In genomic region chr6:42047220-42047590, GRCh38 we compare ENCODE assay signal across 11 cellular contexts. TPM values are rescaled to one million over a fixed set of nuclear protein-coding genes. Genes with fewer than 3 reads are reported as not detected.
DNase-seq lines count a peak whose midpoint lies in the region; ATAC-seq, FAIRE-seq and TF ChIP-seq lines count a peak whose summit lies in the region.
"Had no signal": no experiment of that assay in that cellular context is flagged by ENCODE, and none has a peak within 500 bp of the region (broad histone marks: within the 10 kb centered on the region; RNA-seq: fewer than 3 reads in every experiment).

No MANE protein-coding gene starts in this region.

- H3K4me2 ChIP-seq in SU-DHL-6 (ENCODE audit: low read depth, low read length, poor library complexity, severe bottlenecking) (peak overlapping the region; percentile 93), endothelial cell of umbilical vein (ENCODE audit: insufficient read depth, low read length) (no peak overlapping the region)

- ATAC-seq in GM19023 (IDR thresholded peaks at IDR 0.05; ENCODE audit: unreplicated experiment): no peak
- ATAC-seq in HG03045 (IDR thresholded peaks at IDR 0.05; ENCODE audit: unreplicated experiment): no peak

- CTCF ChIA-PET in endothelial cell of umbilical vein (lab: Charles Lee): interaction anchor here (1.1 to 7.8 kb wide), 4 partner anchors 126 to 261 kb away, joined by 4 to 109 read pairs (median 59); partner anchors contain the start of genes MED20 and TOMM6

- DNase-seq in CD1c-positive myeloid dendritic cell (ENCODE audit: extremely low spot score) (peak; percentile 13), endothelial cell of umbilical vein (ENCODE audit: low read depth, low spot score) (no peak), prostate gland (ENCODE audit: low spot score) (no peak), KBM-7 (no peak), COLO668 (lab: John Stamatoyannopoulos, UW; ENCODE audit: unreplicated experiment) (no peak)
- DNase-seq: activated CD4-positive, alpha-beta T cell treated with anti-CD3 and anti-CD28 coated beads for 4 hours; erythroblast; NCI-H526 had no signal

- TF ChIP-seq POLR2A in endothelial cell of umbilical vein (IDR thresholded peaks at IDR 0.05; ENCODE audit: low read depth, low read length): no peak
- TF ChIP-seq POLR2A in prostate gland (IDR thresholded peaks at IDR 0.05): no peak

- H3F3A ChIP-seq in SU-DHL-6 (ENCODE audit: insufficient read depth): peaks cover 49% of the 10 kb centered on the region

- H4K20me1 ChIP-seq in SU-DHL-6 (ENCODE audit: low read depth, low read length) (no peaks in the 10 kb centered on the region), endothelial cell of umbilical vein (replicated peaks; ENCODE audit: control insufficient read depth, extremely low read depth, insufficient read depth, low read length) (no peaks in the 10 kb centered on the region)

- H3K9me1 ChIP-seq in endothelial cell of umbilical vein (replicated peaks; ENCODE audit: control insufficient read depth, extremely low read depth, insufficient read depth, low read length): no peaks in the 10 kb centered on the region

- BruUV-seq in endothelial cell of umbilical vein (replicated peaks; lab: Mats Ljungman, UMichigan): no TSS peak

- H3K36me3 ChIP-seq in SU-DHL-6 (ENCODE audit: low read length) (no peaks in the 10 kb centered on the region), endothelial cell of umbilical vein (ENCODE audit: control insufficient read depth in 2 of 2, extremely low read depth in 1 of 2, insufficient read depth in 2 of 2, low read length in 2 of 2) (no peaks in the 10 kb centered on the region), prostate gland (no peaks in the 10 kb centered on the region)

- in situ Hi-C loops in KBM-7 (cut with MboI; ENCODE audit: low pct_unique_long_range_greater_than_20kb, low sequenced_read_pairs): loop anchor here (10.0 to 25.0 kb wide), 2 partner anchors 110 to 262 kb away; partner anchors contain the start of genes CCND3, PRICKLE4 and TOMM6

- WGBS in prostate gland: 65% methylated on average over 4 of the region's 4 CpGs

- intact Hi-C loops in endothelial cell of umbilical vein (cut with micrococcal nuclease) (no loop called here), prostate gland (cut with DNase I) (no loop called here)

- dilution Hi-C loops in endothelial cell of umbilical vein (cut with MboI; ENCODE audit: extremely low pct_ligation_motif_present, low sequenced_read_pairs): no loop called here

- H2AFZ ChIP-seq in SU-DHL-6 (ENCODE audit: low read depth, low read length, severe bottlenecking) (no peak overlapping the region), endothelial cell of umbilical vein (ENCODE audit: low read depth, low read length) (no peak overlapping the region)

- H3K9me3 ChIP-seq in SU-DHL-6 (ENCODE audit: insufficient read depth, low read length) (no peaks in the 10 kb centered on the region), endothelial cell of umbilical vein (replicated peaks; ENCODE audit: control insufficient read depth, insufficient read depth, low read length) (no peaks in the 10 kb centered on the region), prostate gland (no peaks in the 10 kb centered on the region)

- no peaks in the 10 kb centered on the region for H3K27me3 ChIP-seq in SU-DHL-6 (ENCODE audit: low read length)
- no peaks in the 10 kb centered on the region for H3K27me3 ChIP-seq in endothelial cell of umbilical vein (ENCODE audit: control insufficient read depth in 2 of 2, insufficient read depth in 2 of 2, low read length in 2 of 2)
- H3K27me3 ChIP-seq in prostate gland (replicated peaks; ENCODE audit: insufficient read depth): no peaks in the 10 kb centered on the region

- peaks cover 47% of the 10 kb centered on the region for H3K4me1 ChIP-seq in endothelial cell of umbilical vein (ENCODE audit: control insufficient read depth, extremely low read depth, insufficient read depth, low read length)
- peaks cover 36% of the 10 kb centered on the region for H3K4me1 ChIP-seq in prostate gland (replicated peaks)

- H3K4me3 ChIP-seq in SU-DHL-6 (ENCODE audit: insufficient read depth, low read length, poor library complexity, severe bottlenecking) (no peak overlapping the region), endothelial cell of umbilical vein (replicated peaks in 1 of 3; ENCODE audit: insufficient read depth in 1 of 3, low read depth in 1 of 3, low read length in 3 of 3) (no peak overlapping the region), prostate gland (peak overlapping the region; percentile 72 to 77)

- no peak for FAIRE-seq in endothelial cell of umbilical vein (lab: Jason Lieb, UNC)

- POLR2A ChIA-PET in endothelial cell of umbilical vein (lab: Charles Lee): no interaction called here

- no peaks in the 10 kb centered on the region for H3K9me2 ChIP-seq in SU-DHL-6 (replicated peaks; ENCODE audit: insufficient read depth, low read length)

- peak overlapping the region; percentile 64 for H3K9ac ChIP-seq in SU-DHL-6 (ENCODE audit: low read length)
- H3K9ac ChIP-seq in endothelial cell of umbilical vein (replicated peaks; ENCODE audit: extremely low read depth, insufficient read depth, low read length): no peak overlapping the region

- no peak for TF ChIP-seq CTCF in SU-DHL-6 (IDR thresholded peaks at IDR 0.05; ENCODE audit: insufficient read depth, low read length, poor library complexity, severe bottlenecking)
- TF ChIP-seq CTCF in endothelial cell of umbilical vein (IDR thresholded peaks at IDR 0.05; ENCODE audit: extremely low read depth in 1 of 2, insufficient read depth in 1 of 2, low read depth in 1 of 2, low read length in 2 of 2): no peak
- TF ChIP-seq CTCF in prostate gland (IDR thresholded peaks at IDR 0.05): no peak

- peaks cover 14% of the 10 kb centered on the region for H3K79me2 ChIP-seq in SU-DHL-6 (ENCODE audit: insufficient read depth, low read length)
- peaks cover 7% of the 10 kb centered on the region for H3K79me2 ChIP-seq in endothelial cell of umbilical vein (ENCODE audit: control insufficient read depth, insufficient read depth, low read length)

- H3K27ac ChIP-seq in SU-DHL-6 (ENCODE audit: low read depth, low read length) (no peak overlapping the region; the same call in 1 of the 2 replicates), endothelial cell of umbilical vein (ENCODE audit: insufficient read depth, low read depth, low read length) (no peak overlapping the region), prostate gland (peak overlapping the region; percentile 90 to 92)

TF ChIP-seq in endothelial cell of umbilical vein, 7 proteins besides CTCF, POLR2A, EP300 and RAD21:
- TF ChIP-seq EZH2 (IDR thresholded peaks at IDR 0.05; ENCODE audit: borderline replicate concordance, low read depth, low read length, severe bottlenecking): peak; percentile 34
- TF ChIP-seq, protein P1, sequence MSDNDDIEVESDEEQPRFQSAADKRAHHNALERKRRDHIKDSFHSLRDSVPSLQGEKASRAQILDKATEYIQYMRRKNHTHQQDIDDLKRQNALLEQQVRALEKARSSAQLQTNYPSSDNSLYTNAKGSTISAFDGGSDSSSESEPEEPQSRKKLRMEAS (IDR thresholded peaks at IDR 0.05; ENCODE audit: insufficient read depth, insufficient read length): no peak

RNA-seq across cellular contexts. Expression of gene TAF8, which starts 3.1 kb away (rescaled TPM):
- total RNA-seq in endothelial cell of umbilical vein (32.4 and 32.9 TPM in 2 replicates), prostate gland (10 to 100 TPM; 35.4 to 42.5 TPM)
- 45.4 and 49.8 TPM in 2 replicates for polyA plus RNA-seq in endothelial cell of umbilical vein
- 45.1 and 47.3 TPM in 2 replicates for polyA plus RNA-seq in endothelial cell of umbilical vein (2011; cell fraction: cytosol; rRNA removed)
- polyA plus RNA-seq in endothelial cell of umbilical vein (2011; cell fraction: nucleus; rRNA removed): 41.5 and 43.5 TPM in 2 replicates
- polyA plus RNA-seq in endothelial cell of umbilical vein (2012): 14.6 and 18.3 TPM in 2 replicates
- 68.3 and 98.7 TPM in 2 replicates for polyA minus RNA-seq in endothelial cell of umbilical vein
- polyA minus RNA-seq in endothelial cell of umbilical vein (2011; cell fraction: cytosol; rRNA and poly(A)+ RNA removed): 11.0 TPM
- polyA minus RNA-seq in endothelial cell of umbilical vein (2011; cell fraction: nucleus; rRNA and poly(A)+ RNA removed): 36.4 and 40.0 TPM in 2 replicates

Comparison
In these comparisons a context has a peak if more than half of its experiments do, and no peak if none do; other contexts are left out.
1. H3K27ac ChIP-seq: peak in prostate gland (2 of 2); none in SU-DHL-6 (single experiment) and endothelial cell of umbilical vein (single experiment).
2. H3K4me3 ChIP-seq: peak in prostate gland (2 of 2); none in SU-DHL-6 (single experiment) and endothelial cell of umbilical vein (0 of 3).